ENCODE assay signal across 10 cellular contexts in the genomic region with DNA sequence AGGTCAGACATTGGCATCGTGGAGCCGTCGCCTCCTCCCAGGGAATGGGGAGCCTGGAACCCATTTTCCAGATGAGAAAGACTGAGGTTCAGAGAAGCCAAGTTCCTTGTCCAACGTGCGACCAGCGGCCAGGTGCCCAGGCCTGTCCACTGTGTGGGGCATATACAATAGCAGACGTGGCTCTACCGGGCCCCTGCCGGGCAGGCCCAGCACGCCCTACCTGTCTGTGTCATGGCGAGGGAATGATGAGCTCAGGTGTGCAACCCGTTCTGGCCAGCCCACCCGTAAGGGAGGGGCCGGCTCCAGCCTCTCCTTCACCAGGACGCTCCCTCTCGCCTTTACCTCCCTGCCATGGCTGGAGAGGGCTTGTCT. TPM values are rescaled to one million over a fixed set of nuclear protein-coding genes. Genes with fewer than 3 reads are reported as not detected.
DNase-seq lines count a peak whose midpoint lies in the region; ATAC-seq and TF ChIP-seq lines count a peak whose summit lies in the region.
"Had no signal": no experiment of that assay in that cellular context is flagged by ENCODE, and none has a peak within 500 bp of the region (broad histone marks: within the 10 kb centered on the region; RNA-seq: fewer than 3 reads in every experiment).

No MANE protein-coding gene starts in this region.

- TF ChIP-seq CTCF in left lung (IDR thresholded peaks at IDR 0.05): no peak
- no peak for TF ChIP-seq CTCF in transverse colon (IDR thresholded peaks at IDR 0.05)

- intact Hi-C loops in activated naive CD4-positive, alpha-beta T cell treated with anti-CD3 and anti-CD28 coated beads for 36 hours (cut with micrococcal nuclease): no loop called here
- intact Hi-C loops in left lung (cut with DNase I) (no loop called here), transverse colon (cut with DNase I; ENCODE audit: low total_unique reads) (no loop called here)

- TF ChIP-seq POLR2A in transverse colon (IDR thresholded peaks at IDR 0.05): no peak

- no peak for TF ChIP-seq EP300 in transverse colon (IDR thresholded peaks at IDR 0.05; ENCODE audit: low read depth)

- peaks cover 38% of the 10 kb centered on the region for H3K4me1 Mint-ChIP-seq in activated naive CD4-positive, alpha-beta T cell treated with anti-CD3 and anti-CD28 coated beads for 36 hours (ENCODE audit: low read depth)
- peaks cover 36% of the 10 kb centered on the region for H3K4me1 Mint-ChIP-seq in activated naive CD8-positive, alpha-beta T cell treated with anti-CD3 and anti-CD28 coated beads, Interleukin-2, amount 10 ng/mL, durations not matched to agents 7 days and 5 days

- H3K36me3 Mint-ChIP-seq in activated naive CD4-positive, alpha-beta T cell treated with anti-CD3 and anti-CD28 coated beads for 36 hours (ENCODE audit: low read depth): peaks cover 2% of the 10 kb centered on the region
- H3K36me3 Mint-ChIP-seq in activated naive CD4-positive, alpha-beta T cell treated with anti-CD3 and anti-CD28 coated beads, Interleukin-2, amount 50 U/mL, for 72 hours: peaks cover 13 to 35% of the 10 kb centered on the region in 2 donors
- H3K36me3 Mint-ChIP-seq in activated naive CD8-positive, alpha-beta T cell treated with anti-CD3 and anti-CD28 coated beads, Interleukin-2, amount 10 ng/mL, durations not matched to agents 7 days and 5 days: peaks cover 12% of the 10 kb centered on the region

- H3K9me3 ChIP-seq in left lung (no peaks in the 10 kb centered on the region), transverse colon (no peaks in the 10 kb centered on the region)

- H3K27ac Mint-ChIP-seq in activated naive CD4-positive, alpha-beta T cell treated with anti-CD3 and anti-CD28 coated beads for 36 hours: peak overlapping the region; percentile 46
- H3K27ac Mint-ChIP-seq in activated naive CD4-positive, alpha-beta T cell treated with anti-CD3 and anti-CD28 coated beads, Interleukin-2, amount 50 U/mL, for 72 hours: peak overlapping the region in 1 of 2 donors; percentile 27
- peak overlapping the region; percentile 63 for H3K27ac Mint-ChIP-seq in activated naive CD8-positive, alpha-beta T cell treated with anti-CD3 and anti-CD28 coated beads, Interleukin-2, amount 10 ng/mL, durations not matched to agents 7 days and 5 days

- H3K36me3 ChIP-seq in left lung (no peaks in the 10 kb centered on the region), transverse colon (no peaks in the 10 kb centered on the region)

- POLR2A ChIA-PET in activated naive CD8-positive, alpha-beta T cell treated with anti-CD3 and anti-CD28 coated beads, Interleukin-2, amount 10 ng/mL, durations not matched to agents 7 days and 5 days (lab: Charles Lee): interaction anchor here (1.5 kb wide), 1 partner anchor 42 kb away, joined by 4 read pairs; a partner anchor contains a TSS

- H3K9me3 Mint-ChIP-seq in activated naive CD4-positive, alpha-beta T cell treated with anti-CD3 and anti-CD28 coated beads for 36 hours: no peaks in the 10 kb centered on the region
- peaks cover 0 to 6% of the 10 kb centered on the region in 2 donors for H3K9me3 Mint-ChIP-seq in activated naive CD4-positive, alpha-beta T cell treated with anti-CD3 and anti-CD28 coated beads, Interleukin-2, amount 50 U/mL, for 72 hours
- H3K9me3 Mint-ChIP-seq in activated naive CD8-positive, alpha-beta T cell treated with anti-CD3 and anti-CD28 coated beads, Interleukin-2, amount 10 ng/mL, durations not matched to agents 7 days and 5 days: no peaks in the 10 kb centered on the region

- 60% methylated on average over 16 of the region's 16 CpGs; no CpG with 5 or more reads in 1 of the 2 donors for WGBS in transverse colon (ENCODE audit: low coverage in 1 of 2), 2 donors

- ATAC-seq in activated naive CD4-positive, alpha-beta T cell treated with anti-CD3 and anti-CD28 coated beads, Interleukin-2, amount 50 U/mL, for 72 hours: no peak
- no peak for ATAC-seq in activated naive CD8-positive, alpha-beta T cell treated with anti-CD3 and anti-CD28 coated beads, Interleukin-2, amount 10 ng/mL, durations not matched to agents 7 days and 5 days (ENCODE audit: low read depth)
- peak; percentile 10 for ATAC-seq in left lung
- no peak for ATAC-seq in activated CD4-positive, CD25-positive, alpha-beta regulatory T cell treated with anti-CD3 and anti-CD28 coated beads, Interleukin-2, amount 50 U/mL, for 24 hours

- CTCF ChIA-PET in activated naive CD4-positive, alpha-beta T cell treated with anti-CD3 and anti-CD28 coated beads for 36 hours (lab: Charles Lee): interaction anchor here (1.0 kb wide), 1 partner anchor 27 kb away, joined by 5 read pairs; no protein-coding TSS in a partner anchor

- H3K27me3 ChIP-seq in left lung (no peaks in the 10 kb centered on the region), transverse colon (peaks cover 3% of the 10 kb centered on the region)
- H3K27me3 ChIP-seq: hepatocyte had no signal

- in situ Hi-C loops in transverse colon (cut with MboI; ENCODE audit: low pct_ligation_motif_present in 1 of 4, low pct_unique_long_range_greater_than_20kb in 1 of 4, low sequenced_read_pairs in 3 of 4): no loop called here

- H3K4me3 ChIP-seq in left lung: peak overlapping the region; percentile 25 to 69
- peak overlapping the region in 3 of 4 donors; percentile 26 to 45 (median 27) for H3K4me3 ChIP-seq in transverse colon
- H3K4me3 ChIP-seq: hepatocyte had no signal

- no peak for DNase-seq in activated naive CD4-positive, alpha-beta T cell treated with anti-CD3 and anti-CD28 coated beads for 36 hours
- no peak for DNase-seq in activated naive CD4-positive, alpha-beta T cell treated with anti-CD3 and anti-CD28 coated beads, Interleukin-2, amount 50 U/mL, for 72 hours (ENCODE audit: low spot score in 2 of 2)
- peak; percentile 26 for DNase-seq in activated naive CD8-positive, alpha-beta T cell treated with anti-CD3 and anti-CD28 coated beads, Interleukin-2, amount 10 ng/mL, durations not matched to agents 7 days and 5 days
- peak in 1 of 2 donors; percentile 73 for DNase-seq in left lung
- DNase-seq in transverse colon: no peak
- DNase-seq in NCI-H82 treated with DMSO at 0.1 percent for 48 hours (lab: John Stamatoyannopoulos, UW; ENCODE audit: unreplicated experiment): no peak
- no peak for DNase-seq in T-helper 9 cell

- H3K4me1 ChIP-seq in left lung: peaks cover 9 to 68% of the 10 kb centered on the region in 2 donors
- peaks cover 0 to 12% (median 1%) of the 10 kb centered on the region in 4 donors for H3K4me1 ChIP-seq in transverse colon
- H3K4me1 ChIP-seq: parathyroid adenoma had no signal

- H3K4me3 Mint-ChIP-seq in activated naive CD4-positive, alpha-beta T cell treated with anti-CD3 and anti-CD28 coated beads for 36 hours: peak overlapping the region; percentile 69
- H3K4me3 Mint-ChIP-seq in activated naive CD8-positive, alpha-beta T cell treated with anti-CD3 and anti-CD28 coated beads, Interleukin-2, amount 10 ng/mL, durations not matched to agents 7 days and 5 days: peak overlapping the region; percentile 75

- H3K27ac ChIP-seq in left lung (peak overlapping the region; percentile 44 to 89), transverse colon (peak overlapping the region; percentile 25 to 64 (median 44))
- H3K27ac ChIP-seq: hepatocyte had no signal

- H3K27me3 Mint-ChIP-seq in activated naive CD4-positive, alpha-beta T cell treated with anti-CD3 and anti-CD28 coated beads for 36 hours (ENCODE audit: low read depth): peaks cover 7% of the 10 kb centered on the region
- no peaks in the 10 kb centered on the region for H3K27me3 Mint-ChIP-seq in activated naive CD8-positive, alpha-beta T cell treated with anti-CD3 and anti-CD28 coated beads, Interleukin-2, amount 10 ng/mL, durations not matched to agents 7 days and 5 days

RNA-seq across cellular contexts. Expression of a gene that starts 0.8 kb away (rescaled TPM):
- 10 to 100 TPM; 26.6 to 28.4 TPM for total RNA-seq in activated naive CD4-positive, alpha-beta T cell treated with anti-CD3 and anti-CD28 coated beads for 36 hours
- 100 to 1,000 TPM in 1 of 2 donors, 1 to 10 TPM in 1; 3.0 to 105 TPM for total RNA-seq in activated naive CD4-positive, alpha-beta T cell treated with anti-CD3 and anti-CD28 coated beads, Interleukin-2, amount 50 U/mL, for 72 hours
- total RNA-seq in activated naive CD8-positive, alpha-beta T cell treated with anti-CD3 and anti-CD28 coated beads, Interleukin-2, amount 10 ng/mL, durations not matched to agents 7 days and 5 days: 10 to 100 TPM; 17.9 to 19.5 TPM
- 10 to 100 TPM; 17.6 to 35.9 TPM for total RNA-seq in left lung
- 1 to 10 TPM in 2 of 4 donors, not detected in 2; 1.9 to 2.2 TPM for total RNA-seq in transverse colon

RNA-seq across cellular contexts. Expression of a gene that starts 41.9 kb away (rescaled TPM):
- 10 to 100 TPM; 22.4 to 24.1 TPM for total RNA-seq in activated naive CD4-positive, alpha-beta T cell treated with anti-CD3 and anti-CD28 coated beads for 36 hours
- 10 to 100 TPM; 18.6 to 62.1 TPM for total RNA-seq in activated naive CD4-positive, alpha-beta T cell treated with anti-CD3 and anti-CD28 coated beads, Interleukin-2, amount 50 U/mL, for 72 hours
- total RNA-seq in activated naive CD8-positive, alpha-beta T cell treated with anti-CD3 and anti-CD28 coated beads, Interleukin-2, amount 10 ng/mL, durations not matched to agents 7 days and 5 days: 100 to 1,000 TPM; 133 to 134 TPM
- total RNA-seq in left lung (10 to 100 TPM in 1 of 2 donors, 1 to 10 TPM in 1; 9.3 to 20.8 TPM), transverse colon (10 to 100 TPM in 1 of 4 donors, 1 to 10 TPM in 1, under 1 TPM in 1, not detected in 1; 0.68 to 14.6 (median 6.0) TPM)

RNA-seq across cellular contexts. Expression of a gene that starts 42.5 kb away (rescaled TPM):
- total RNA-seq in activated naive CD4-positive, alpha-beta T cell treated with anti-CD3 and anti-CD28 coated beads for 36 hours: 10 to 100 TPM; 10.9 to 11.2 TPM
- total RNA-seq in activated naive CD4-positive, alpha-beta T cell treated with anti-CD3 and anti-CD28 coated beads, Interleukin-2, amount 50 U/mL, for 72 hours: 10 to 100 TPM in 1 of 2 donors, 1 to 10 TPM in 1; 3.1 to 11.4 TPM
- total RNA-seq in activated naive CD8-positive, alpha-beta T cell treated with anti-CD3 and anti-CD28 coated beads, Interleukin-2, amount 10 ng/mL, durations not matched to agents 7 days and 5 days: under 1 TPM; 0.44 to 0.71 TPM
- total RNA-seq in left lung: 10 to 100 TPM; 57.2 to 59.9 TPM
- total RNA-seq in transverse colon: 100 to 1,000 TPM; 160 to 467 (median 242) TPM

RNA-seq across cellular contexts. Expression of a gene that starts 49.1 kb away (rescaled TPM):
- total RNA-seq in activated naive CD4-positive, alpha-beta T cell treated with anti-CD3 and anti-CD28 coated beads for 36 hours: 10 to 100 TPM; 38.4 to 42.9 TPM
- 10 to 100 TPM; 41.7 to 63.3 TPM for total RNA-seq in activated naive CD4-positive, alpha-beta T cell treated with anti-CD3 and anti-CD28 coated beads, Interleukin-2, amount 50 U/mL, for 72 hours
- 10 to 100 TPM; 51.1 to 53.8 TPM for total RNA-seq in activated naive CD8-positive, alpha-beta T cell treated with anti-CD3 and anti-CD28 coated beads, Interleukin-2, amount 10 ng/mL, durations not matched to agents 7 days and 5 days
- 100 to 1,000 TPM in 1 of 2 donors, 10 to 100 TPM in 1; 67.7 to 121 TPM for total RNA-seq in left lung
- total RNA-seq in transverse colon: 100 to 1,000 TPM in 2 of 4 donors, 10 to 100 TPM in 2; 65.4 to 142 (median 102) TPM

Comparison
In these comparisons a context has a peak if more than half of its experiments do, and no peak if none do; other contexts are left out.
1. RNA of a gene that starts 42.5 kb away (total RNA-seq): 160 to 467 TPM in transverse colon and 57.2 to 59.9 TPM in left lung; 3.1 to 11.4 TPM in activated naive CD4-positive, alpha-beta T cell treated with anti-CD3 and anti-CD28 coated beads, Interleukin-2, amount 50 U/mL, for 72 hours, 10.9 to 11.2 TPM in activated naive CD4-positive, alpha-beta T cell treated with anti-CD3 and anti-CD28 coated beads for 36 hours and 0.44 to 0.71 TPM in activated naive CD8-positive, alpha-beta T cell treated with anti-CD3 and anti-CD28 coated beads, Interleukin-2, amount 10 ng/mL, durations not matched to agents 7 days and 5 days; every median in the first group is over 4 times any median in the second.